ENCODE assay signal across 15 cellular contexts in genomic region chr2:8572712-8573233, GRCh38.
DNase-seq lines count a peak whose midpoint lies in the region; ATAC-seq and TF ChIP-seq lines count a peak whose summit lies in the region.
"Had no signal": no experiment of that assay in that cellular context is flagged by ENCODE, and none has a peak within 500 bp of the region (broad histone marks: within the 10 kb centered on the region; RNA-seq: fewer than 3 reads in every experiment).

No MANE protein-coding gene starts in this region.

- peak overlapping the region; percentile 34 for H3K4me2 ChIP-seq in Karpas-422 (ENCODE audit: low read depth, low read length, poor library complexity, severe bottlenecking)
- no peak overlapping the region for H3K4me2 ChIP-seq in neuronal stem cell (ENCODE audit: insufficient read depth, low read length, poor library complexity, severe bottlenecking)

- H3K4me1 Mint-ChIP-seq in CD14-positive monocyte, result peaks cover 36% of the 10 kb centered on the region

- H2AFZ ChIP-seq in Karpas-422 (ENCODE audit: low read length) (no peak overlapping the region), neuronal stem cell (ENCODE audit: low read length) (no peak overlapping the region)

- no peak for ATAC-seq in GM21723 (IDR thresholded peaks at IDR 0.05; ENCODE audit: unreplicated experiment)
- no peak for ATAC-seq in HG03108 (IDR thresholded peaks at IDR 0.05; ENCODE audit: unreplicated experiment)
- no peak for ATAC-seq in GM21529 (IDR thresholded peaks at IDR 0.05; ENCODE audit: unreplicated experiment)

- peaks cover 0 to 6% (median 3%) of the 10 kb centered on the region in 7 donors for H3K9me3 Mint-ChIP-seq in CD14-positive monocyte
- H3K9me3 Mint-ChIP-seq: central memory CD8-positive, alpha-beta T cell had no signal

- H3K23ac ChIP-seq in neuronal stem cell (ENCODE audit: low read depth, low read length, poor library complexity), result no peak overlapping the region

- no peak overlapping the region for H4K8ac ChIP-seq in neuronal stem cell (ENCODE audit: low read depth, low read length)

- H3K27ac ChIP-seq in Karpas-422 (ENCODE audit: low read length) (no peak overlapping the region), coronary artery (no peak overlapping the region), neuronal stem cell (replicated peaks; ENCODE audit: low read length) (no peak overlapping the region)
- H3K27ac ChIP-seq: testis had no signal

- H3K4me1 ChIP-seq in Karpas-422 (ENCODE audit: low read length) (peaks cover 69% of the 10 kb centered on the region), neuronal stem cell (ENCODE audit: control insufficient read depth in 2 of 2, insufficient read depth in 1 of 2, low read depth in 1 of 2, low read length in 2 of 2) (peaks cover 0 to 13% of the 10 kb centered on the region in 2 donors)

- H3K4me3 Mint-ChIP-seq in CD14-positive monocyte, result no peak overlapping the region
- H3K4me3 Mint-ChIP-seq: central memory CD8-positive, alpha-beta T cell had no signal

- H3K4me3 ChIP-seq in Karpas-422 (ENCODE audit: low read length) (no peak overlapping the region), coronary artery (no peak overlapping the region), neuronal stem cell (ENCODE audit: low read length in 2 of 2) (no peak overlapping the region)
- H3K4me3 ChIP-seq: testis had no signal

- H3K9me3 ChIP-seq in Karpas-422 (ENCODE audit: low read length), result no peaks in the 10 kb centered on the region
- no peaks in the 10 kb centered on the region for H3K9me3 ChIP-seq in neuronal stem cell (replicated peaks in 1 of 2; ENCODE audit: control insufficient read depth in 2 of 2, insufficient read depth in 1 of 2, low read depth in 1 of 2, low read length in 2 of 2)
- H3K9me3 ChIP-seq: testis had no signal

- no peak overlapping the region for H3K27ac Mint-ChIP-seq in CD14-positive monocyte

- no CpG with 5 or more reads among the region's 12 CpGs for WGBS in neuronal stem cell (ENCODE audit: extremely low coverage in 2 of 2, insufficient read length in 2 of 2, insufficient replicate concordance in 1 of 2), 2 donors

- no peak overlapping the region for H2BK5ac ChIP-seq in neuronal stem cell (ENCODE audit: low read length)

- H3K4ac ChIP-seq in neuronal stem cell (ENCODE audit: low read length), result no peak overlapping the region

- no peaks in the 10 kb centered on the region for H4K20me1 ChIP-seq in Karpas-422 (ENCODE audit: insufficient read depth, low read depth, low read length)

- H3K18ac ChIP-seq in neuronal stem cell (ENCODE audit: low read length), result peak overlapping the region; percentile 55

- DNase-seq in CD14-positive monocyte (ENCODE audit: low spot score) (peak; percentile 39), Karpas-422 (no peak), coronary artery (ENCODE audit: low spot score) (peak; percentile 52), neuronal stem cell (ENCODE audit: low spot score) (no peak)
- no peak for DNase-seq in NK-92 treated with Interleukin-12 subunit alpha and Interleukin-12 subunit beta, amount 100 ng/mL, for 24 hours (lab: John Stamatoyannopoulos, UW)
- DNase-seq: activated CD4-positive, alpha-beta T cell treated with anti-CD3 and anti-CD28 coated beads for 1 hour; activated gamma-delta T cell; amygdala; hypothalamus; stimulated activated CD4-positive, alpha-beta T cell treated with anti-CD3 and anti-CD28 coated beads, Interleukin-4, amount 100 ng/mL, for 24 hours; testis had no signal

- TF ChIP-seq CTCF in CD14-positive monocyte (IDR thresholded peaks at IDR 0.05) (no peak), coronary artery (IDR thresholded peaks at IDR 0.05) (no peak)

- H3K79me2 ChIP-seq in Karpas-422 (ENCODE audit: low read length), result no peaks in the 10 kb centered on the region

- H3K36me3 Mint-ChIP-seq in CD14-positive monocyte, result peaks cover 0 to 6% of the 10 kb centered on the region in 2 donors

- H3K9ac ChIP-seq in Karpas-422 (ENCODE audit: low read length) (no peak overlapping the region), neuronal stem cell (ENCODE audit: low read depth, low read length, poor library complexity) (no peak overlapping the region)

- no peak overlapping the region for H3K14ac ChIP-seq in neuronal stem cell (ENCODE audit: low read length)

- H3K27me3 Mint-ChIP-seq in CD14-positive monocyte (ENCODE audit: low read depth in 3 of 3), result peaks cover 9 to 17% (median 16%) of the 10 kb centered on the region in 3 donors
- H3K27me3 Mint-ChIP-seq: central memory CD8-positive, alpha-beta T cell had no signal

- no peak overlapping the region for H4K91ac ChIP-seq in neuronal stem cell (ENCODE audit: low read depth, low read length, poor library complexity)

- H3K36me3 ChIP-seq in Karpas-422 (ENCODE audit: insufficient read depth, low read length) (no peaks in the 10 kb centered on the region), neuronal stem cell (replicated peaks in 1 of 2; ENCODE audit: control insufficient read depth in 2 of 2, insufficient read depth in 2 of 2, low read length in 2 of 2) (no peaks in the 10 kb centered on the region)

- no peak overlapping the region for H2BK120ac ChIP-seq in neuronal stem cell (ENCODE audit: low read depth, low read length)

- H2BK15ac ChIP-seq in neuronal stem cell (ENCODE audit: low read length), result no peak overlapping the region

- no peaks in the 10 kb centered on the region for H3K79me1 ChIP-seq in neuronal stem cell (ENCODE audit: low read depth, low read length)

- H2BK12ac ChIP-seq in neuronal stem cell (ENCODE audit: low read length), result no peak overlapping the region

- intact Hi-C loops in CD14-positive monocyte (cut with micrococcal nuclease), result no loop called here

- no peaks in the 10 kb centered on the region for H3K9me2 ChIP-seq in Karpas-422 (replicated peaks; ENCODE audit: insufficient read depth, low read length)

- H2AK5ac ChIP-seq in neuronal stem cell (ENCODE audit: low read depth, low read length), result peak overlapping the region; percentile 3

- H3K27me3 ChIP-seq in Karpas-422 (ENCODE audit: low read length) (no peaks in the 10 kb centered on the region; the same call in 1 of the 2 replicates), neuronal stem cell (ENCODE audit: control insufficient read depth in 3 of 3, insufficient read depth in 3 of 3, low read depth in 1 of 3, low read length in 3 of 3) (peaks cover 0 to 3% (median 0%) of the 10 kb centered on the region in 3 experiments)
- H3K27me3 ChIP-seq: testis had no signal

Comparison
In these comparisons a context has a peak if more than half of its experiments do, and no peak if none do; other contexts are left out.
1. DNase-seq: peak in CD14-positive monocyte (single experiment) and coronary artery (single experiment); none in Karpas-422 (single experiment), neuronal stem cell (single experiment) and NK-92 treated with Interleukin-12 subunit alpha and Interleukin-12 subunit beta, amount 100 ng/mL, for 24 hours (single experiment).